Comparison of ENCODE assay signal across 8 cellular contexts in genomic region chr2:55231546-55232083, GRCh38. TPM values are rescaled to one million over a fixed set of nuclear protein-coding genes. Genes with fewer than 3 reads are reported as not detected.
A peak's percentile ranks its signal among the peaks of the same experiment; 100 is the strongest.
DNase-seq lines count a peak whose midpoint lies in the region; ATAC-seq and TF ChIP-seq lines count a peak whose summit lies in the region.

No MANE protein-coding gene starts in this region.

- H3K27ac Mint-ChIP-seq in T-cell: peak overlapping the region; percentile 98 to 99

- H3K4me1 Mint-ChIP-seq in T-cell: peaks cover 66 to 75% (median 71%) of the 10 kb centered on the region in 3 donors

- ATAC-seq in GM21786 (IDR thresholded peaks at IDR 0.05; ENCODE audit: unreplicated experiment) (peak; percentile 8), T-cell (replicated peaks in 1 of 4) (peak in 2 of 4 experiments; percentile 2 to 9), omental fat pad (ENCODE audit: low FRiP score) (peak; percentile 29), HG03378 (IDR thresholded peaks at IDR 0.05; ENCODE audit: unreplicated experiment) (no peak)

- CTCF ChIA-PET in T-cell (lab: Charles Lee): no interaction called here

- H3K9me3 Mint-ChIP-seq in T-cell: peaks cover 0 to 5% (median 0%) of the 10 kb centered on the region in 3 donors

- DNase-seq in AG09309 (ENCODE audit: low read depth): no peak
- no peak for DNase-seq in T-cell
- DNase-seq in fibroblast of gingiva (ENCODE audit: low read depth): peak; percentile 13
- DNase-seq in omental fat pad (ENCODE audit: low spot score): no peak
- DNase-seq in stimulated activated CD4-positive, alpha-beta T cell treated with anti-CD3 and anti-CD28 coated beads, Interleukin-12 subunit alpha, Interleukin-12 subunit beta, amount 100 ng/mL, for 4 hours: no peak
- no peak for DNase-seq in superior temporal gyrus (ENCODE audit: extremely low spot score)

- peak overlapping the region; percentile 96 for H3K4me3 ChIP-seq in AG09309 (ENCODE audit: control insufficient read depth, low read depth, low read length)

- no peaks in the 10 kb centered on the region for H3K27me3 Mint-ChIP-seq in T-cell

- peaks cover 25% of the 10 kb centered on the region for H3K36me3 Mint-ChIP-seq in T-cell

- H3K4me3 Mint-ChIP-seq in T-cell: peak overlapping the region; percentile 98 to 100 (median 99)

- POLR2A ChIA-PET in T-cell (lab: Charles Lee): interaction anchor here in 1 of 2 donors (0.7 kb wide), 1 partner anchor 15 kb away, joined by 3 read pairs; no protein-coding TSS in a partner anchor

- TF ChIP-seq CTCF in AG09309 (IDR thresholded peaks at IDR 0.05; ENCODE audit: control insufficient read depth, insufficient read depth, low read depth, low read length, missing control alignments) (no peak), omental fat pad (IDR thresholded peaks at IDR 0.05) (no peak)

RNA-seq across cellular contexts. Expression of gene CLHC1, which starts 0.5 kb away (rescaled TPM):
- total RNA-seq in T-cell (10 to 100 TPM in 2 of 5 donors, 1 to 10 TPM in 3; 5.7 to 14.3 (median 9.2) TPM), omental fat pad (1 to 10 TPM; 5.6 to 7.7 (median 6.0) TPM)

RNA-seq across cellular contexts. Expression of gene RPS27A, which starts 0.9 kb away (rescaled TPM):
- total RNA-seq in T-cell (1,000 to 10,000 TPM; 1,619 to 1,934 (median 1,876) TPM), omental fat pad (1,000 to 10,000 TPM; 1,333 to 2,174 (median 1,743) TPM)

RNA-seq across cellular contexts. Expression of gene MTIF2, which starts 37.4 kb away (rescaled TPM):
- 10 to 100 TPM; 21.1 to 31.5 (median 29.4) TPM for total RNA-seq in T-cell
- total RNA-seq in omental fat pad: 10 to 100 TPM; 21.5 to 25.3 (median 22.9) TPM
